In the genomic region with DNA sequence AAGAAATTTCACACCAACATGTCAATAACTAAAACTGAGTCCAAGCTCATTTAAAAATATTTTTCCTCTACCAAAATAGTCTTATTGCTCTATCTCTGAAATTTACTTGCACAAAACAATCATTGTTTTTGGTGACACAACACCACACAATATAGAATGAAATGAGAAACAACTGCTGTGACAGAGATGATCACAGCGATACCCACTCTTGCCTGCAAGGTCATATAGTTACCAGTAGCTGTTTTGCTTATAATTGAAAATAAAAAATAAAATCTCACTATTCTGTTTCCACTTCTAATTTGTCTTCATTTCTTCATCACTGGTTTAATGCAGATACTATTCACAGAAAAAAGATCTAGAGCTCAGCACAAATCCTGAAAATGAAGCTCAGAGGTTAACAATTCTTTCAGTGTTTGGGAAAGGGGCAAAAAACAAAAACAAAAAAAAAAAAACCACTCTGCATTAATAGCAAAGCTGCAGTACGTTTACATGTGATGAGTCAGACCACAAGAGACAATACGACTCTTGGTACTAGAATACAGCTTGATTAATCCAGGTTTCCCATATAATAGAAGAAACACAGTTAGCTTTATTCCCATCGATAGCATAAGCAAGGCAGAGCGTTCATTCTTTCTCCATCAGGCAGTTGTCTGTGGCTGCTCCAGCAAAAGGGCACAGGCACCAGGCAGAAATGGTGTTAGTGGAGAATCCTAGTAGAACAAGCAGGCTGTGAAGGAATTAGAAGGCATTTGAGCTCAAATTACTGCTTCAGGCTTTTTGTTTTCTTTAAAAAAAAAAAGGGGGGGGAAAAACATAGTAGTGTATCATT, we compare ENCODE assay signal across 8 cellular contexts. TPM values are rescaled to one million over a fixed set of nuclear protein-coding genes. Genes with fewer than 3 reads are reported as not detected.
DNase-seq lines count a peak whose midpoint lies in the region; ATAC-seq and TF ChIP-seq lines count a peak whose summit lies in the region.

No MANE protein-coding gene starts in this region.

- DNase-seq in CD8-positive, alpha-beta memory T cell, result no peak
- DNase-seq in SW 1271 (lab: John Stamatoyannopoulos, UW), result peak; percentile 30 to 91
- DNase-seq in upper lobe of left lung, result no peak
- DNase-seq in GM13977 (ENCODE audit: low spot score), result no peak
- DNase-seq in NCI-H446 (lab: John Stamatoyannopoulos, UW), result no peak

- no peak for TF ChIP-seq POLR2A in upper lobe of left lung (IDR thresholded peaks at IDR 0.05)

- in situ Hi-C loops in GM13977 (cut with MboI; ENCODE audit: low pct_unique_long_range_greater_than_20kb, low sequenced_read_pairs, unreplicated experiment), result no loop called here

- H3K27ac ChIP-seq in CD8-positive, alpha-beta memory T cell (ENCODE audit: low read depth, low read length), result peak overlapping the region; percentile 77
- H3K27ac ChIP-seq in mesodermal cell (ENCODE audit: low read depth, low read length, severe bottlenecking) (peak overlapping the region; percentile 94), upper lobe of left lung (peak overlapping the region; percentile 79 to 86 (median 82))

- TF ChIP-seq EP300 in upper lobe of left lung (IDR thresholded peaks at IDR 0.05), result no peak

- peak; percentile 36 for ATAC-seq in HG03066 (IDR thresholded peaks at IDR 0.05; ENCODE audit: low read depth, unreplicated experiment)
- peak; percentile 27 to 66 for ATAC-seq in upper lobe of left lung (ENCODE audit: low FRiP score in 2 of 2)

- TF ChIP-seq CTCF in upper lobe of left lung (IDR thresholded peaks at IDR 0.05) (no peak), GM13977 (IDR thresholded peaks at IDR 0.05; ENCODE audit: extremely low read depth, insufficient read depth, missing control alignments) (no peak)

- POLR2A ChIA-PET in CD8-positive, alpha-beta memory T cell (lab: Charles Lee), result interaction anchor here (0.7 to 1.2 kb wide), 2 partner anchors 11 to 133 kb away, joined by 3 read pairs; no protein-coding TSS in a partner anchor

- H3K9me3 Mint-ChIP-seq in CD8-positive, alpha-beta memory T cell, result no peaks in the 10 kb centered on the region

- H3K4me1 Mint-ChIP-seq in CD8-positive, alpha-beta memory T cell, result peaks cover 73 to 96% (median 91%) of the 10 kb centered on the region in 3 donors

- no peaks in the 10 kb centered on the region for H3K27me3 ChIP-seq in CD8-positive, alpha-beta memory T cell (ENCODE audit: insufficient read depth, low read length, poor library complexity, severe bottlenecking)
- H3K27me3 ChIP-seq in endocrine pancreas (ENCODE audit: control insufficient read depth, insufficient read depth, low read length), result no peaks in the 10 kb centered on the region
- H3K27me3 ChIP-seq in upper lobe of left lung, result no peaks in the 10 kb centered on the region

- H3K36me3 Mint-ChIP-seq in CD8-positive, alpha-beta memory T cell, result peaks cover 3 to 17% (median 4%) of the 10 kb centered on the region in 3 donors

- peak overlapping the region; percentile 83 to 89 (median 87) for H3K4me3 Mint-ChIP-seq in CD8-positive, alpha-beta memory T cell

- H3K4me3 ChIP-seq in CD8-positive, alpha-beta memory T cell (ENCODE audit: low read length), result no peak overlapping the region
- H3K4me3 ChIP-seq in endocrine pancreas (ENCODE audit: control insufficient read depth, insufficient read depth, low read length) (peak overlapping the region; percentile 67), mesodermal cell (ENCODE audit: extremely low read depth, insufficient read depth, low read length, poor library complexity, severe bottlenecking) (peak overlapping the region; percentile 35), upper lobe of left lung (peak overlapping the region; percentile 12 to 46 (median 37))

- no peaks in the 10 kb centered on the region for H3K27me3 Mint-ChIP-seq in CD8-positive, alpha-beta memory T cell

- H3K9me3 ChIP-seq in CD8-positive, alpha-beta memory T cell (ENCODE audit: low read length), result no peaks in the 10 kb centered on the region
- H3K9me3 ChIP-seq in endocrine pancreas (ENCODE audit: control insufficient read depth, low read length) (no peaks in the 10 kb centered on the region), mesodermal cell (ENCODE audit: control insufficient read depth, low read length) (no peaks in the 10 kb centered on the region), upper lobe of left lung (no peaks in the 10 kb centered on the region)

- peak overlapping the region; percentile 83 to 96 (median 92) for H3K27ac Mint-ChIP-seq in CD8-positive, alpha-beta memory T cell

- peak overlapping the region; percentile 7 for H3K9ac ChIP-seq in endocrine pancreas (ENCODE audit: control insufficient read depth, insufficient read depth, low read length)

- WGBS in mesodermal cell (ENCODE audit: insufficient coverage in 2 of 2), 2 experiments, result 20 to 32% methylated on average over 1 to 3 of the region's 5 CpGs
- 9 to 12% methylated on average over 5 of the region's 5 CpGs for WGBS in upper lobe of left lung, 2 donors

- CTCF ChIA-PET in CD8-positive, alpha-beta memory T cell (lab: Charles Lee), result interaction anchor here (0.6 to 1.0 kb wide), 4 partner anchors 9 to 167 kb away, joined by 3 to 5 read pairs (median 4); no protein-coding TSS in a partner anchor

- no peaks in the 10 kb centered on the region for H3K36me3 ChIP-seq in CD8-positive, alpha-beta memory T cell (ENCODE audit: insufficient read depth, low read length)
- H3K36me3 ChIP-seq in endocrine pancreas (ENCODE audit: control insufficient read depth, insufficient read depth, low read length) (no peaks in the 10 kb centered on the region), mesodermal cell (ENCODE audit: control insufficient read depth, insufficient read depth, low read length) (peaks cover 4% of the 10 kb centered on the region), upper lobe of left lung (no peaks in the 10 kb centered on the region)

- H3K4me1 ChIP-seq in CD8-positive, alpha-beta memory T cell (ENCODE audit: insufficient read depth, low read length), result peaks cover 51% of the 10 kb centered on the region
- peaks cover 32% of the 10 kb centered on the region for H3K4me1 ChIP-seq in endocrine pancreas (ENCODE audit: control insufficient read depth, insufficient read depth, low read length)
- H3K4me1 ChIP-seq in mesodermal cell (ENCODE audit: control insufficient read depth, insufficient read depth, low read length, poor library complexity, severe bottlenecking), result peaks cover 3% of the 10 kb centered on the region
- H3K4me1 ChIP-seq in upper lobe of left lung, result peaks cover 22 to 58% (median 28%) of the 10 kb centered on the region in 4 donors

RNA-seq across cellular contexts. Expression of gene ANKRD28, which starts 0.8 kb away (rescaled TPM):
- total RNA-seq in CD8-positive, alpha-beta memory T cell, result 10 to 100 TPM; 40.2 to 41.5 TPM
- 11.2 TPM for polyA plus RNA-seq in CD8-positive, alpha-beta memory T cell
- polyA plus RNA-seq in mesodermal cell (2013, experiment 1 of 2), result 16.7 TPM
- polyA plus RNA-seq in mesodermal cell (2013, experiment 2 of 2), result 18.6 TPM
- 100 to 1,000 TPM in 1 of 6 donors, 10 to 100 TPM in 5; 31.6 to 107 (median 55.5) TPM for total RNA-seq in upper lobe of left lung

Comparison
In these comparisons a context has a peak if more than half of its experiments do, and no peak if none do; other contexts are left out.
1. DNase-seq: peak in SW 1271 (2 of 2); none in CD8-positive, alpha-beta memory T cell (0 of 5), upper lobe of left lung (0 of 2), GM13977 (single experiment) and NCI-H446 (0 of 2).
2. Peak in every context shown above with its lines, with median percentiles within 50 percentile points of each other: H3K27ac ChIP-seq.